26 cellular contexts compared by ENCODE assay signal in genomic region chr2:120985997-120986651, GRCh38.
"Had no signal": no experiment of that assay in that cellular context is flagged by ENCODE, and none has a peak within 500 bp of the region (broad histone marks: within the 10 kb centered on the region; RNA-seq: fewer than 3 reads in every experiment).

No MANE protein-coding gene starts in this region.

- H3K27ac ChIP-seq: ascending aorta, cardiac muscle cell, heart left ventricle, lower lobe of right lung, pancreas, right atrium auricular region, thoracic aorta, vagina had no signal

- H3K4me1 ChIP-seq: ascending aorta, heart left ventricle, lower lobe of right lung, pancreas, right atrium auricular region, vagina had no signal

- H3K9me3 ChIP-seq: ascending aorta, heart left ventricle, lower lobe of right lung, pancreas, right atrium auricular region, thoracic aorta, vagina had no signal

- H3K4me3 Mint-ChIP-seq: activated CD4-positive, alpha-beta T cell treated with anti-CD3 and anti-CD28 coated beads for 36 hours; activated CD8-positive, alpha-beta memory T cell treated with anti-CD3 and anti-CD28 coated beads, Interleukin-2, amount 10 ng/mL, durations not matched to agents 7 days and 5 days; activated CD8-positive, alpha-beta T cell treated with anti-CD3 and anti-CD28 coated beads, Interleukin-2, amount 10 ng/mL, durations not matched to agents 7 days and 5 days; activated naive CD4-positive, alpha-beta T cell treated with anti-CD3 and anti-CD28 coated beads, Interleukin-2, amount 10 ng/mL, durations not matched to agents 7 days and 5 days; activated naive CD8-positive, alpha-beta T cell treated with anti-CD3 and anti-CD28 coated beads, Interleukin-2, amount 10 ng/mL, durations not matched to agents 7 days and 5 days; brain; immature natural killer cell; nephron; T-cell; T-helper 2 cell treated with Interferon-gamma antibody and Interleukin-4, amounts not matched to agents 5 μg/mL and 100 μg/mL, for 36 hours; type B pancreatic cell had no signal

- DNase-seq: activated CD4-positive, alpha-beta T cell treated with anti-CD3 and anti-CD28 coated beads for 36 hours; activated CD4-positive, CD25-positive, alpha-beta regulatory T cell; activated CD8-positive, alpha-beta memory T cell treated with anti-CD3 and anti-CD28 coated beads, Interleukin-2, amount 10 ng/mL, durations not matched to agents 7 days and 5 days; activated CD8-positive, alpha-beta T cell treated with anti-CD3 and anti-CD28 coated beads, Interleukin-2, amount 10 ng/mL, durations not matched to agents 7 days and 5 days; activated naive CD4-positive, alpha-beta T cell treated with anti-CD3 and anti-CD28 coated beads, Interleukin-2, amount 10 ng/mL, durations not matched to agents 7 days and 5 days; activated naive CD8-positive, alpha-beta T cell treated with anti-CD3 and anti-CD28 coated beads, Interleukin-2, amount 10 ng/mL, durations not matched to agents 7 days and 5 days; activated T-cell treated with anti-CD3 and anti-CD28 coated beads, Interleukin-2, amount 50 U/mL, for 48 hours; heart left ventricle; hypothalamus; immature natural killer cell; lower lobe of right lung; mesenchymal stem cell; pancreas; stimulated activated CD4-positive, alpha-beta T cell treated with anti-CD3 and anti-CD28 coated beads, Interleukin-2, amount 100 ng/mL, for 48 hours; stimulated activated naive CD4-positive, alpha-beta T cell treated with Interleukin-2 at 50 U/mL for 16 hours; T-cell had no signal

- H3K27ac Mint-ChIP-seq: activated CD4-positive, alpha-beta T cell treated with anti-CD3 and anti-CD28 coated beads for 36 hours; activated CD8-positive, alpha-beta memory T cell treated with anti-CD3 and anti-CD28 coated beads, Interleukin-2, amount 10 ng/mL, durations not matched to agents 7 days and 5 days; activated CD8-positive, alpha-beta T cell treated with anti-CD3 and anti-CD28 coated beads, Interleukin-2, amount 10 ng/mL, durations not matched to agents 7 days and 5 days; activated naive CD4-positive, alpha-beta T cell treated with anti-CD3 and anti-CD28 coated beads, Interleukin-2, amount 10 ng/mL, durations not matched to agents 7 days and 5 days; activated naive CD8-positive, alpha-beta T cell treated with anti-CD3 and anti-CD28 coated beads, Interleukin-2, amount 10 ng/mL, durations not matched to agents 7 days and 5 days; activated T-helper 2 cell treated with anti-CD3 and anti-CD28 coated beads, Interferon-gamma antibody, Interleukin-2, Interleukin-4, amounts not matched to agents 10 μg/mL and 5 μg/mL and 100 μg/mL, durations not matched to agents 14 hours and 24 hours and 36 hours; brain; immature natural killer cell; nephron; T-cell; T-helper 2 cell treated with Interferon-gamma antibody and Interleukin-4, amounts not matched to agents 5 μg/mL and 100 μg/mL, for 36 hours; type B pancreatic cell had no signal

- H3K36me3 ChIP-seq: lower lobe of right lung, pancreas, right atrium auricular region had no signal

- H3K9me3 Mint-ChIP-seq: activated naive CD8-positive, alpha-beta T cell treated with anti-CD3 and anti-CD28 coated beads, Interleukin-2, amount 10 ng/mL, durations not matched to agents 7 days and 5 days; activated T-helper 2 cell treated with anti-CD3 and anti-CD28 coated beads, Interferon-gamma antibody, Interleukin-2, Interleukin-4, amounts not matched to agents 10 μg/mL and 5 μg/mL and 100 μg/mL, durations not matched to agents 14 hours and 24 hours and 36 hours; brain; immature natural killer cell; nephron; T-cell; T-helper 2 cell treated with Interferon-gamma antibody and Interleukin-4, amounts not matched to agents 5 μg/mL and 100 μg/mL, for 36 hours; type B pancreatic cell had no signal

- H3K27me3 ChIP-seq: ascending aorta, cardiac muscle cell, heart left ventricle, pancreas, right atrium auricular region, vagina had no signal

- H3K4me3 ChIP-seq: ascending aorta, cardiac muscle cell, heart left ventricle, lower lobe of right lung, pancreas, right atrium auricular region, thoracic aorta, vagina had no signal

- H3K36me3 Mint-ChIP-seq: activated CD8-positive, alpha-beta memory T cell treated with anti-CD3 and anti-CD28 coated beads, Interleukin-2, amount 10 ng/mL, durations not matched to agents 7 days and 5 days; activated naive CD4-positive, alpha-beta T cell treated with anti-CD3 and anti-CD28 coated beads, Interleukin-2, amount 10 ng/mL, durations not matched to agents 7 days and 5 days; activated naive CD8-positive, alpha-beta T cell treated with anti-CD3 and anti-CD28 coated beads, Interleukin-2, amount 10 ng/mL, durations not matched to agents 7 days and 5 days; immature natural killer cell; T-cell had no signal

- H3K27me3 Mint-ChIP-seq: activated CD4-positive, alpha-beta T cell treated with anti-CD3 and anti-CD28 coated beads for 36 hours; activated CD8-positive, alpha-beta memory T cell treated with anti-CD3 and anti-CD28 coated beads, Interleukin-2, amount 10 ng/mL, durations not matched to agents 7 days and 5 days; activated naive CD4-positive, alpha-beta T cell treated with anti-CD3 and anti-CD28 coated beads, Interleukin-2, amount 10 ng/mL, durations not matched to agents 7 days and 5 days; activated naive CD8-positive, alpha-beta T cell treated with anti-CD3 and anti-CD28 coated beads, Interleukin-2, amount 10 ng/mL, durations not matched to agents 7 days and 5 days; brain; T-cell; type B pancreatic cell had no signal

- H3K4me1 Mint-ChIP-seq: activated CD4-positive, alpha-beta T cell treated with anti-CD3 and anti-CD28 coated beads for 36 hours; activated CD8-positive, alpha-beta memory T cell treated with anti-CD3 and anti-CD28 coated beads, Interleukin-2, amount 10 ng/mL, durations not matched to agents 7 days and 5 days; activated naive CD4-positive, alpha-beta T cell treated with anti-CD3 and anti-CD28 coated beads, Interleukin-2, amount 10 ng/mL, durations not matched to agents 7 days and 5 days; activated naive CD8-positive, alpha-beta T cell treated with anti-CD3 and anti-CD28 coated beads, Interleukin-2, amount 10 ng/mL, durations not matched to agents 7 days and 5 days; immature natural killer cell; T-cell had no signal

- ATAC-seq: activated CD4-positive, alpha-beta T cell treated with anti-CD3 and anti-CD28 coated beads for 36 hours; activated CD8-positive, alpha-beta memory T cell treated with anti-CD3 and anti-CD28 coated beads, Interleukin-2, amount 10 ng/mL, durations not matched to agents 7 days and 5 days; activated CD8-positive, alpha-beta T cell treated with anti-CD3 and anti-CD28 coated beads, Interleukin-2, amount 10 ng/mL, durations not matched to agents 7 days and 5 days; heart left ventricle; lower lobe of right lung; pancreas; T-cell had no signal
